6 cellular contexts compared by ENCODE assay signal in genomic region chr2:9838391-9838790, GRCh38.
"Had no signal": no experiment of that assay in that cellular context is flagged by ENCODE, and none has a peak within 500 bp of the region (broad histone marks: within the 10 kb centered on the region; RNA-seq: fewer than 3 reads in every experiment).

No MANE protein-coding gene starts in this region.

- H3K9me3 Mint-ChIP-seq: IgD-negative memory B cell had no signal

- H3K27ac ChIP-seq: HL-60 had no signal

- DNase-seq: IMR-90, KBM-7 had no signal

- H3K27me3 Mint-ChIP-seq: IgD-negative memory B cell had no signal

- ATAC-seq: HepG2 had no signal

- H3K4me3 Mint-ChIP-seq: IgD-negative memory B cell had no signal

- FAIRE-seq: HepG2, HTR-8/SVneo had no signal
